8 cellular contexts compared by ENCODE assay signal in the genomic region with DNA sequence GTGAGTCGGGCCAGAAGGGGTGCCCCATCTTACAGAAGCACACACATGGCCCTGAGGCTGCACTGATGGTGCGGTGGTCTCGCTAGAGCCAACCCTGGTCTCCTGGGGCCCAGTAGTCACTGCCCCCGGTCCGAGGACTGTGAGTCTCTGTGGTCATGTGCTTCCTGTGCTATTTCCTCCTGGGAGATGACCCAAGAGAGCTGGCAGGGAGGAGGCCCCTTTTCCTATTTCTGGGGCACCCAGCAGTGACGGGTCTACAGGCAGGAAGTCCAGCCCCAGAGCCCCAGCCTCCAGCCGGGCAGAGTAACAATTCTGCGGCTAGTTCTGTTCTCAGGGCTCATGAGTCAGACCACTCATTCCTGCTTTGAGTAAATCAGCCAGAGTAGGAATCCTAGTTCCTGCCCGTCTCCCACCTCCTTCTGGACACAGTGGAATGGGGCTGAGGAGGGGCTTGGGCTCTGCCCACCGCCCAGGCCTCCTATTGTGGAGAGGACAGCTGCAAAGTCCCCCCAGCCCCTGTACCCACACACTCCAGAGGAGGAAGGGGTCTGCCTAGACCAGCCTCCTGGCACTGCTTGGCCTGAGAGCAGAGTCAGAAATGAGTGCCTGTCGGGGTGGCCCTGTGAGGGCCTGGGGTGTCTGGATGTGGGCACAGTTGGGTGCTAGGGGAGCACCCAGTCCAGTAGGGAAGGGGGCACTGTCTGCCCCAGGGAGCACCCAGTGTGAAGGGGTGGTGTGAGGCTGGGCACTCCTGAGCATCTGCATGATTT.
DNase-seq lines count a peak whose midpoint lies in the region; ATAC-seq and TF ChIP-seq lines count a peak whose summit lies in the region.

No MANE protein-coding gene starts in this region.

- H3K36me3 Mint-ChIP-seq in T-cell (peaks cover 9% of the 10 kb centered on the region), nephron progenitor cell (ENCODE audit: low read depth) (peaks cover 6% of the 10 kb centered on the region)

- H3K4me1 Mint-ChIP-seq in T-cell (peaks cover 27 to 41% (median 30%) of the 10 kb centered on the region in 3 donors), nephron progenitor cell (peaks cover 82% of the 10 kb centered on the region)

- no peak for TF ChIP-seq POLR2A in esophagus muscularis mucosa (IDR thresholded peaks at IDR 0.05; ENCODE audit: low read depth)

- TF ChIP-seq CTCF in A673 (conservative IDR thresholded peaks at IDR 0.05; ENCODE audit: low read depth, low read length), result no peak
- TF ChIP-seq CTCF in esophagus muscularis mucosa (IDR thresholded peaks at IDR 0.05), result no peak
- TF ChIP-seq CTCF in nephron progenitor cell (IDR thresholded peaks at IDR 0.05), result no peak

- H3K36me3 ChIP-seq in A673 (ENCODE audit: insufficient read depth, low read length, poor library complexity, severe bottlenecking) (no peaks in the 10 kb centered on the region), esophagus muscularis mucosa (peaks cover 0 to 32% (median 3%) of the 10 kb centered on the region in 4 donors)

- H3K4me3 Mint-ChIP-seq in T-cell, result no peak overlapping the region
- H3K4me3 Mint-ChIP-seq in nephron progenitor cell, result no peak overlapping the region

- H3K9me3 ChIP-seq in A673 (ENCODE audit: low read depth, low read length, poor library complexity, severe bottlenecking) (no peaks in the 10 kb centered on the region), esophagus muscularis mucosa (no peaks in the 10 kb centered on the region)

- TF ChIP-seq EP300 in esophagus muscularis mucosa (IDR thresholded peaks at IDR 0.05), result no peak

- DNase-seq in A673 (ENCODE audit: low spot score) (peak; percentile 58), T-cell (peak in 3 of 34 experiments; percentile 13 to 42 (median 17)), esophagus muscularis mucosa (ENCODE audit: extremely low spot score) (no peak), nephron progenitor cell (no peak), NCI-H1105 (lab: John Stamatoyannopoulos, UW) (no peak), NCI-H748 (lab: John Stamatoyannopoulos, UW; ENCODE audit: unreplicated experiment) (no peak)

- CTCF ChIA-PET in A673 (lab: Charles Lee), result no interaction called here
- CTCF ChIA-PET in T-cell (lab: Charles Lee), result no interaction called here

- H3K4me1 ChIP-seq in A673 (ENCODE audit: insufficient read depth, low read length, poor library complexity, severe bottlenecking), result peaks cover 17% of the 10 kb centered on the region
- H3K4me1 ChIP-seq in esophagus muscularis mucosa, result peaks cover 88 to 100% (median 98%) of the 10 kb centered on the region in 4 donors

- WGBS in esophagus muscularis mucosa, result 53% methylated on average over 11 of the region's 11 CpGs

- H3K27ac Mint-ChIP-seq in T-cell (peak overlapping the region; percentile 70 to 74), nephron progenitor cell (peak overlapping the region; percentile 59)

- no peaks in the 10 kb centered on the region for H3K27me3 Mint-ChIP-seq in T-cell
- H3K27me3 Mint-ChIP-seq in nephron progenitor cell (ENCODE audit: low read depth, poor library complexity), result no peaks in the 10 kb centered on the region

- no peak overlapping the region for H3K4me3 ChIP-seq in A673 (ENCODE audit: low read depth, low read length, poor library complexity, severe bottlenecking)
- no peak overlapping the region for H3K4me3 ChIP-seq in esophagus muscularis mucosa

- POLR2A ChIA-PET in A673 (lab: Charles Lee; ENCODE audit: low non-redundant PET) (no interaction called here), T-cell (lab: Charles Lee) (no interaction called here)

- ATAC-seq in GM18870 (IDR thresholded peaks at IDR 0.05; ENCODE audit: unreplicated experiment), result peak; percentile 85
- ATAC-seq in HG03066 (IDR thresholded peaks at IDR 0.05; ENCODE audit: low read depth, unreplicated experiment), result peak; percentile 81
- peak in 1 of 4 experiments; percentile 36 for ATAC-seq in T-cell (replicated peaks in 1 of 4)

- no peaks in the 10 kb centered on the region for H3K9me3 Mint-ChIP-seq in T-cell
- H3K9me3 Mint-ChIP-seq in nephron progenitor cell, result no peaks in the 10 kb centered on the region

- H3K27ac ChIP-seq in A673 (ENCODE audit: low read depth, low read length, poor library complexity, severe bottlenecking) (peak overlapping the region; percentile 69), esophagus muscularis mucosa (replicated peaks in 1 of 4) (peak overlapping the region; percentile 59 to 76 (median 71))

- intact Hi-C loops in A673 (cut with micrococcal nuclease; ENCODE audit: unreplicated experiment) (no loop called here), esophagus muscularis mucosa (cut with DNase I) (no loop called here)

- H3K27me3 ChIP-seq in A673 (replicated peaks; ENCODE audit: insufficient read depth, low read depth, low read length, poor library complexity), result no peaks in the 10 kb centered on the region
- no peaks in the 10 kb centered on the region for H3K27me3 ChIP-seq in esophagus muscularis mucosa

- BruUV-seq in A673 (replicated peaks; lab: Mats Ljungman, UMichigan), result no TSS peak
